18 cellular contexts compared by ENCODE assay signal in genomic region chr2:140392824-140393223, GRCh38.
"Had no signal": no experiment of that assay in that cellular context is flagged by ENCODE, and none has a peak within 500 bp of the region (broad histone marks: within the 10 kb centered on the region; RNA-seq: fewer than 3 reads in every experiment).

No MANE protein-coding gene starts in this region.

- H3K9me3 ChIP-seq: ascending aorta, esophagus muscularis mucosa, gastrocnemius medialis, right atrium auricular region, tibial nerve had no signal

- DNase-seq: activated CD4-positive, alpha-beta T cell treated with anti-CD3 and anti-CD28 coated beads, Interleukin-2, amount 10 ng/mL, durations not matched to agents 7 days and 5 days; activated CD8-positive, alpha-beta T cell treated with anti-CD3 and anti-CD28 coated beads, Interleukin-2, amount 10 ng/mL, durations not matched to agents 7 days and 5 days; activated effector memory CD4-positive, alpha-beta T cell treated with Interleukin-2 at 50 U/mL for 16 hours; activated naive CD4-positive, alpha-beta T cell treated with anti-CD3 and anti-CD28 coated beads, Interleukin-2, amount 10 ng/mL, durations not matched to agents 7 days and 5 days; activated naive CD8-positive, alpha-beta T cell treated with anti-CD3 and anti-CD28 coated beads, Interleukin-2, amount 50 U/mL, for 24 hours; activated T-cell treated with anti-CD3 and anti-CD28 coated beads, Interleukin-2, amount 50 U/mL, for 4 hours; effector CD8-positive, alpha-beta T cell; gastrocnemius medialis; head of caudate nucleus; left ventricle myocardium superior; naive B cell; stimulated activated CD4-positive, alpha-beta T cell treated with anti-CD3 and anti-CD28 coated beads, Interleukin-2, amount 100 ng/mL, for 24 hours; T-helper 1 cell; T1000 had no signal

- H3K4me1 ChIP-seq: ascending aorta, esophagus muscularis mucosa, gastrocnemius medialis, right atrium auricular region, tibial nerve had no signal

- H3K4me3 ChIP-seq: ascending aorta, esophagus muscularis mucosa, gastrocnemius medialis, right atrium auricular region, tibial nerve had no signal

- H3K27me3 ChIP-seq: ascending aorta, esophagus muscularis mucosa, gastrocnemius medialis, right atrium auricular region, tibial nerve had no signal

- H3K36me3 ChIP-seq: ascending aorta, esophagus muscularis mucosa, gastrocnemius medialis, right atrium auricular region, tibial nerve had no signal
